ENCODE assay signal across 20 cellular contexts in the genomic region with DNA sequence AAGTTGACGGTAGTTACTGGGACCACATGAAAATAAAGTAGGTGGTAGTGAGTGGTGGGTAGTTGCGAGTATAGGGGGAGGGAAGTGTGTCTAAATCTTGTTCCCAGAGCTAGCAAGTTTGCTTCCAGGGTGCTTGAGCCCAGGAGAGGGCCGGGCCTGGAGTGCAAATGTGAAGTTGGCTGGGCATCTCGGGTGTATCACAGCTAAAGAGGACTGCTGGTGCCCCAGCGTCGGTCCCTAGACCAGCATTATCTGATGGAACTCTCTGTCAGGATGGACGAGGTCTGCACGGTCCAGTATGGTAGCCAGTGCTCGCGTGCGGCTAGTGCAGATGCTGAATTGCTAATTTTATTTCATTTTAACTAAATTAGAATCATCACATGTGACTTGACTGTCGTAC.
A peak's percentile ranks its signal among the peaks of the same experiment; 100 is the strongest.
DNase-seq lines count a peak whose midpoint lies in the region; ATAC-seq, FAIRE-seq and TF ChIP-seq lines count a peak whose summit lies in the region.
"Had no signal": no experiment of that assay in that cellular context is flagged by ENCODE, and none has a peak within 500 bp of the region (broad histone marks: within the 10 kb centered on the region; RNA-seq: fewer than 3 reads in every experiment).

No MANE protein-coding gene starts in this region.

- H3K27ac ChIP-seq in heart right ventricle (no peak overlapping the region), kidney (ENCODE audit: low read depth in 2 of 2, low read length in 2 of 2) (no peak overlapping the region), H9 (ENCODE audit: insufficient read length, low read depth, low read length) (no peak overlapping the region)
- H3K27ac ChIP-seq: BLaER1 treated with 17β-estradiol and CSF1 and Interleukin-3, amounts not matched to agents 10 nM and 100 nM; GM23248; HL-60 had no signal

- H2AFZ ChIP-seq in H9 (ENCODE audit: low read length), result no peak overlapping the region
- H2AFZ ChIP-seq: GM23248 had no signal

- H4K5ac ChIP-seq in H9 (ENCODE audit: insufficient read length, low read depth, low read length), result no peak overlapping the region

- no peak overlapping the region for H3K56ac ChIP-seq in H9 (ENCODE audit: insufficient read length, low read depth, low read length)

- H3K9me3 Mint-ChIP-seq in progenitor cell of endocrine pancreas (ENCODE audit: low read depth), result peaks cover 6% of the 10 kb centered on the region
- peaks cover 0 to 10% of the 10 kb centered on the region in 2 experiments; a peak in 4 of 5 replicates for H3K9me3 Mint-ChIP-seq in H9
- H3K9me3 Mint-ChIP-seq: CD8-positive, alpha-beta memory T cell had no signal

- no peak overlapping the region for H3K4me3 Mint-ChIP-seq in progenitor cell of endocrine pancreas (ENCODE audit: low read depth)
- H3K4me3 Mint-ChIP-seq in H9, result no peak overlapping the region; a peak in 1 of 5 replicates
- H3K4me3 Mint-ChIP-seq: B cell; CD4-positive, CD25-positive, alpha-beta regulatory T cell had no signal

- H3K36me3 ChIP-seq in heart right ventricle (no peaks in the 10 kb centered on the region), H7 (replicated peaks; ENCODE audit: control insufficient read depth, insufficient read depth, low read length) (peaks cover 6% of the 10 kb centered on the region), kidney (ENCODE audit: control insufficient read depth in 1 of 2, insufficient read depth in 2 of 2, low read length in 2 of 2) (peaks cover 0 to 11% of the 10 kb centered on the region in 2 donors)
- H3K36me3 ChIP-seq: BLaER1 treated with 17β-estradiol and CSF1 and Interleukin-3, amounts not matched to agents 10 nM and 100 nM had no signal

- H3K4me3 ChIP-seq in heart right ventricle (no peak overlapping the region), H7 (ENCODE audit: insufficient read depth, low read depth, low read length) (no peak overlapping the region), kidney (ENCODE audit: low read length in 2 of 2) (no peak overlapping the region)
- H3K4me3 ChIP-seq: BLaER1 treated with 17β-estradiol and CSF1 and Interleukin-3, amounts not matched to agents 10 nM and 100 nM; GM23248; K562 had no signal

- no peak overlapping the region for H3K23ac ChIP-seq in H9 (ENCODE audit: insufficient read length, low read depth, low read length)

- DNase-seq in Right ventricle myocardium superior (peak; percentile 13), heart right ventricle (no peak), H7 (peak; percentile 17), kidney (peak; percentile 54), progenitor cell of endocrine pancreas (ENCODE audit: low spot score, unreplicated experiment) (no peak), H9 (no peak)
- no peak for DNase-seq in activated CD8-positive, alpha-beta memory T cell treated with anti-CD3 and anti-CD28 coated beads, Interleukin-2, amount 50 U/mL, for 4 hours
- DNase-seq: COR-L47, IMR-90 had no signal

- H3K4me1 Mint-ChIP-seq in progenitor cell of endocrine pancreas (ENCODE audit: low read depth), result no peaks in the 10 kb centered on the region
- H3K4me1 Mint-ChIP-seq in H9, result no peaks in the 10 kb centered on the region
- H3K4me1 Mint-ChIP-seq: B cell; CD4-positive, CD25-positive, alpha-beta regulatory T cell had no signal

- H3K9me3 ChIP-seq in heart right ventricle, result peaks cover 0 to 16% (median 10%) of the 10 kb centered on the region in 11 donors
- peaks cover 0 to 4% of the 10 kb centered on the region in 2 donors for H3K9me3 ChIP-seq in kidney (ENCODE audit: control insufficient read depth in 1 of 2, low read length in 2 of 2)
- no peaks in the 10 kb centered on the region for H3K9me3 ChIP-seq in H9 (ENCODE audit: control insufficient read depth, low read depth, low read length)

- H3K79me1 ChIP-seq in H9 (ENCODE audit: insufficient read depth, low read depth, low read length, poor library complexity, severe bottlenecking), result no peaks in the 10 kb centered on the region

- no peak overlapping the region for H3K18ac ChIP-seq in H9 (ENCODE audit: insufficient read length, low read depth, low read length)

- H2BK120ac ChIP-seq in H9 (ENCODE audit: low read depth, low read length, poor library complexity, severe bottlenecking), result no peak overlapping the region

- no peak overlapping the region for H3T11ph ChIP-seq in H9 (ENCODE audit: low read length)

- H3K23me2 ChIP-seq in H9 (ENCODE audit: insufficient read length, low read depth, low read length, poor library complexity, severe bottlenecking), result no peaks in the 10 kb centered on the region

- H3K4me1 ChIP-seq in heart right ventricle (no peaks in the 10 kb centered on the region), kidney (ENCODE audit: control insufficient read depth in 1 of 2, insufficient read depth in 1 of 2, low read depth in 1 of 2, low read length in 2 of 2) (no peaks in the 10 kb centered on the region), H9 (ENCODE audit: insufficient read depth, low read length) (no peaks in the 10 kb centered on the region)
- H3K4me1 ChIP-seq: BLaER1 treated with 17β-estradiol and CSF1 and Interleukin-3, amounts not matched to agents 10 nM and 100 nM had no signal

- H3K4me2 ChIP-seq in H9 (ENCODE audit: insufficient read depth, insufficient read length, low read length), result no peak overlapping the region
- H3K4me2 ChIP-seq: BLaER1 treated with 17β-estradiol and CSF1 and Interleukin-3, amounts not matched to agents 10 nM and 100 nM had no signal

- H3K27me3 Mint-ChIP-seq in progenitor cell of endocrine pancreas, result no peaks in the 10 kb centered on the region
- no peaks in the 10 kb centered on the region for H3K27me3 Mint-ChIP-seq in H9 (ENCODE audit: low read depth)

- ATAC-seq in Right ventricle myocardium superior (ENCODE audit: poor library complexity) (no peak), heart right ventricle (no peak)

- no peak overlapping the region for H2AK5ac ChIP-seq in H9 (ENCODE audit: insufficient read length, low read length)

- no peak overlapping the region for H2BK20ac ChIP-seq in H9 (ENCODE audit: low read depth, low read length, poor library complexity, severe bottlenecking)

- no peaks in the 10 kb centered on the region for H3K79me2 ChIP-seq in H9 (ENCODE audit: insufficient read depth, low read length)

- no peak overlapping the region for H2BK5ac ChIP-seq in H9 (ENCODE audit: insufficient read length, low read length)

- H3K36me3 Mint-ChIP-seq in progenitor cell of endocrine pancreas (ENCODE audit: insufficient read depth) (peaks cover 38% of the 10 kb centered on the region), H9 (ENCODE audit: insufficient read depth in 1 of 3, low read depth in 3 of 3) (peaks cover 18 to 35% (median 34%) of the 10 kb centered on the region in 3 experiments)
- H3K36me3 Mint-ChIP-seq: CD4-positive, CD25-positive, alpha-beta regulatory T cell; CD8-positive, alpha-beta memory T cell had no signal

- TF ChIP-seq CTCF in heart right ventricle (IDR thresholded peaks at IDR 0.05) (no peak), kidney (IDR thresholded peaks at IDR 0.05; ENCODE audit: borderline replicate concordance, extremely low read depth, insufficient read depth) (no peak), progenitor cell of endocrine pancreas (IDR thresholded peaks at IDR 0.05; ENCODE audit: unreplicated experiment) (no peak), H9 (conservative IDR thresholded peaks at IDR 0.05) (no peak)

- intact Hi-C loops in Right ventricle myocardium superior (cut with DNase I) (no loop called here), heart right ventricle (cut with DNase I) (loop anchor here in 5 of 10 donors (10.0 kb wide), 2 partner anchors 267 to 437 kb away; no protein-coding TSS in a partner anchor), kidney (cut with DNase I) (no loop called here)

- no peak overlapping the region for H3K4ac ChIP-seq in H9 (ENCODE audit: low read depth, low read length)

- no peak for FAIRE-seq in kidney (lab: Jason Lieb, UNC)
- FAIRE-seq: D721Med, GM12891, GM18507, H54 had no signal

- H3K27me3 ChIP-seq in heart right ventricle (peaks cover 0 to 6% (median 0%) of the 10 kb centered on the region in 7 donors), H7 (ENCODE audit: control insufficient read depth, insufficient read depth, low read length) (no peaks in the 10 kb centered on the region), H9 (ENCODE audit: insufficient read depth, low read length) (no peaks in the 10 kb centered on the region)
- H3K27me3 ChIP-seq: BLaER1 treated with 17β-estradiol and CSF1 and Interleukin-3, amounts not matched to agents 10 nM and 100 nM had no signal

- H3K9ac ChIP-seq in kidney (ENCODE audit: low read length in 2 of 2) (no peak overlapping the region), H9 (ENCODE audit: extremely low read depth, insufficient read length, low read length) (no peak overlapping the region)
- H3K9ac ChIP-seq: BLaER1 treated with 17β-estradiol and CSF1 and Interleukin-3, amounts not matched to agents 10 nM and 100 nM; GM23248 had no signal

- no peak overlapping the region for H4K91ac ChIP-seq in H9 (ENCODE audit: insufficient read length, low read depth, low read length)

- no peak overlapping the region for H4K8ac ChIP-seq in H9 (replicated peaks; ENCODE audit: insufficient read length, low read depth, low read length)

- no peak overlapping the region for H2BK12ac ChIP-seq in H9 (ENCODE audit: insufficient read length, low read depth, low read length)

- H3K27ac Mint-ChIP-seq in progenitor cell of endocrine pancreas (peak overlapping the region; percentile 84), H9 (no peak overlapping the region; a peak in 1 of 7 replicates)
- H3K27ac Mint-ChIP-seq: B cell; CD4-positive, CD25-positive, alpha-beta regulatory T cell; CD8-positive, alpha-beta memory T cell had no signal

- H4K20me1 ChIP-seq in H9 (ENCODE audit: control insufficient read depth, insufficient read depth, insufficient read length), result no peaks in the 10 kb centered on the region
- H4K20me1 ChIP-seq: BLaER1 treated with 17β-estradiol and CSF1 and Interleukin-3, amounts not matched to agents 10 nM and 100 nM had no signal

- no peak overlapping the region for H3K14ac ChIP-seq in H9 (ENCODE audit: insufficient read depth, low read length)

- no peak overlapping the region for H2BK15ac ChIP-seq in H9 (ENCODE audit: low read depth, low read length)

- 85 to 86% methylated on average over 12 of the region's 12 CpGs for WGBS in heart right ventricle, 2 donors
- no CpG with 5 or more reads among the region's 12 CpGs for WGBS in H9 (ENCODE audit: extremely low coverage, insufficient read length, low lambda C conversion rate)

Comparison
In these comparisons a context has a peak if more than half of its experiments do, and no peak if none do; other contexts are left out.
1. DNase-seq: peak in Right ventricle myocardium superior (single experiment), H7 (single experiment) and kidney (single experiment); none in heart right ventricle (0 of 2), progenitor cell of endocrine pancreas (single experiment), activated CD8-positive, alpha-beta memory T cell treated with anti-CD3 and anti-CD28 coated beads, Interleukin-2, amount 50 U/mL, for 4 hours (single experiment) and H9 (single experiment).